ENCODE assay signal across 19 cellular contexts in genomic region chr13:67914535-67914934, GRCh38.
DNase-seq lines count a peak whose midpoint lies in the region; ATAC-seq and TF ChIP-seq lines count a peak whose summit lies in the region.
"Had no signal": no experiment of that assay in that cellular context is flagged by ENCODE, and none has a peak within 500 bp of the region (broad histone marks: within the 10 kb centered on the region; RNA-seq: fewer than 3 reads in every experiment).

No MANE protein-coding gene starts in this region.

- peak; percentile 20 for ATAC-seq in sciatic nerve
- ATAC-seq in upper lobe of right lung = peak; percentile 26
- no peak for ATAC-seq in GM18907 (IDR thresholded peaks at IDR 0.05; ENCODE audit: unreplicated experiment)
- ATAC-seq in HG03025 (IDR thresholded peaks at IDR 0.05; ENCODE audit: low FRiP score, unreplicated experiment) = no peak
- ATAC-seq: GM12878, HepG2 had no signal

- POLR2A ChIA-PET in HEK293T (lab: Yijun Ruan, JAX) = no interaction called here

- no peak overlapping the region for H3K4me3 ChIP-seq in H7 (ENCODE audit: insufficient read depth, low read depth, low read length)
- no peak overlapping the region for H3K4me3 ChIP-seq in upper lobe of right lung
- H3K4me3 ChIP-seq: GM12878, HAP-1 had no signal

- H3K9me3 ChIP-seq in upper lobe of right lung = no peaks in the 10 kb centered on the region
- H3K9me3 ChIP-seq: BE2C, HAP-1 had no signal

- no peaks in the 10 kb centered on the region for H3K27me3 ChIP-seq in H7 (ENCODE audit: control insufficient read depth, insufficient read depth, low read length)
- no peaks in the 10 kb centered on the region for H3K27me3 ChIP-seq in upper lobe of right lung
- H3K27me3 ChIP-seq: BE2C had no signal

- H3K36me3 ChIP-seq in H7 (replicated peaks; ENCODE audit: control insufficient read depth, insufficient read depth, low read length) = no peaks in the 10 kb centered on the region
- H3K36me3 ChIP-seq in upper lobe of right lung = no peaks in the 10 kb centered on the region
- H3K36me3 ChIP-seq: BE2C, HAP-1 had no signal

- CTCF ChIA-PET in HEK293T (lab: Yijun Ruan, JAX) = no interaction called here

- DNase-seq in H7 (peak; percentile 2), HEK293T (ENCODE audit: extremely low spot score) (no peak), sciatic nerve (ENCODE audit: low spot score) (no peak), upper lobe of right lung (no peak)
- DNase-seq: ACHN; BE2C; C1 segment of cervical spinal cord; CD4-positive, CD25-positive, alpha-beta regulatory T cell; CD8-positive, alpha-beta memory T cell; COR-L47; DMS 273 treated with DMSO at 0.1 percent for 48 hours; DMS53; DND-41; EL had no signal

- intact Hi-C loops in sciatic nerve (cut with DNase I) = no loop called here
- intact Hi-C loops in upper lobe of right lung (cut with DNase I) = no loop called here

- no peak overlapping the region for H3K27ac ChIP-seq in upper lobe of right lung

- H3K4me1 ChIP-seq in upper lobe of right lung = no peaks in the 10 kb centered on the region
- H3K4me1 ChIP-seq: BE2C, HAP-1 had no signal

- no peak for TF ChIP-seq CTCF in upper lobe of right lung (IDR thresholded peaks at IDR 0.05)

TF ChIP-seq in HEK293T, 16 proteins besides CTCF, POLR2A, EP300 and RAD21:
- TF ChIP-seq ELF4 (IDR thresholded peaks at IDR 0.05) = no peak
- no peak for TF ChIP-seq NFRKB (IDR thresholded peaks at IDR 0.05)
- TF ChIP-seq FOXA1 (IDR thresholded peaks at IDR 0.05) = no peak
- no peak for TF ChIP-seq LEF1 (IDR thresholded peaks at IDR 0.05; ENCODE audit: borderline replicate concordance)
- no peak for TF ChIP-seq TARDBP (IDR thresholded peaks at IDR 0.05)
- no peak for TF ChIP-seq ARNT (IDR thresholded peaks at IDR 0.05)
- no peak for TF ChIP-seq FOXK2 (IDR thresholded peaks at IDR 0.05)
- 0 out of 2 replicates have a peak, but pooled peaks have one; percentile 39 for TF ChIP-seq FOXM1 (IDR thresholded peaks at IDR 0.05; ENCODE audit: borderline replicate concordance)

Comparison
In these comparisons a context has a peak if more than half of its experiments do, and no peak if none do; other contexts are left out.
1. ATAC-seq: peak in sciatic nerve (single experiment) and upper lobe of right lung (single experiment); none in GM18907 (single experiment) and HG03025 (single experiment).